11 cellular contexts compared by ENCODE assay signal in the genomic region with DNA sequence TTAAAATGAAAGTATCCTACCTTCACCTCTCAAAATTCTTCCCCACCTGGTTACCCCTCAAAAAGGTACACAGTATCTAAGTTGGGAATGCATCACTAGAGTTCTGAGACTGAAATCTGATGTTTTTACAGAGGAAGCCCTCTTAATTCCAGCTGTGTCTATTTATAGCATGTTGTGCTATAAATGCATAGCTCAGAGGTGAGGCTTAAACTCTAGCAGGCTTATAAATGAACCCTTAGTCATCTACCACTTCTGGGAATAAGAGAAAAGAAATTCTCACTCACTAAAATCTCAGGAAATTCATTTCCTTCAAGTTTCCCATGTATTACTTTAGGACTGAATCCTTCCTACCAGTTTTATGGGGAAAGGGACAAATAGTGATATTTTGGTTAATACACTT. TPM values are rescaled to one million over a fixed set of nuclear protein-coding genes. Genes with fewer than 3 reads are reported as not detected.
DNase-seq lines count a peak whose midpoint lies in the region; ATAC-seq, FAIRE-seq and TF ChIP-seq lines count a peak whose summit lies in the region.
"Had no signal": no experiment of that assay in that cellular context is flagged by ENCODE, and none has a peak within 500 bp of the region (broad histone marks: within the 10 kb centered on the region; RNA-seq: fewer than 3 reads in every experiment).

No MANE protein-coding gene starts in this region.

- H3K36me3 ChIP-seq in IMR-90 (ENCODE audit: control insufficient read depth, insufficient read depth, low read length) (peaks cover 4% of the 10 kb centered on the region), bronchial epithelial cell (ENCODE audit: control insufficient read depth, insufficient read depth, low read length) (peaks cover 5% of the 10 kb centered on the region), thyroid gland (no peaks in the 10 kb centered on the region), Karpas-422 (ENCODE audit: insufficient read depth, low read length) (no peaks in the 10 kb centered on the region)

- dilution Hi-C loops in IMR-90 (cut with HindIII; ENCODE audit: low sequenced_read_pairs, unreplicated experiment) = no loop called here

- H2BK20ac ChIP-seq in IMR-90 (ENCODE audit: low read depth, low read length) = peak overlapping the region; percentile 86; the same call in 1 of the 2 replicates

- CTCF ChIA-PET in IMR-90 (lab: Yijun Ruan, JAX) = no interaction called here

- ATAC-seq in IMR-90 (ENCODE audit: low read depth) = peak; percentile 65
- ATAC-seq in GM18870 (IDR thresholded peaks at IDR 0.05; ENCODE audit: unreplicated experiment) = no peak

- H3K9me2 ChIP-seq in Karpas-422 (replicated peaks; ENCODE audit: insufficient read depth, low read length) = no peaks in the 10 kb centered on the region

- peak overlapping the region; percentile 91; the same call in 1 of the 2 replicates for H2BK120ac ChIP-seq in IMR-90 (ENCODE audit: low read depth, low read length)

- peaks cover 23% of the 10 kb centered on the region; the same call in 1 of the 2 replicates for H3K79me2 ChIP-seq in Karpas-422 (ENCODE audit: low read length)

- peaks cover 14 to 53% of the 10 kb centered on the region in 2 experiments for H3K79me1 ChIP-seq in IMR-90 (ENCODE audit: low read depth in 1 of 2, low read length in 2 of 2)

- H3K4me2 ChIP-seq in IMR-90 (ENCODE audit: low read depth, low read length) (peak overlapping the region; percentile 67), Karpas-422 (ENCODE audit: low read depth, low read length, poor library complexity, severe bottlenecking) (no peak overlapping the region)

- TF ChIP-seq POLR2A in IMR-90 (IDR thresholded peaks at IDR 0.05; ENCODE audit: low read depth, low read length) (no peak), thyroid gland (IDR thresholded peaks at IDR 0.05) (no peak)

- H3K27ac ChIP-seq in IMR-90 (ENCODE audit: insufficient read depth, low read length) = peak overlapping the region; percentile 73; the same call in 1 of the 2 replicates
- H3K27ac ChIP-seq in thyroid gland = peak overlapping the region; percentile 75 to 83 (median 82)
- H3K27ac ChIP-seq in Karpas-422 (ENCODE audit: low read length) = no peak overlapping the region

- H2BK15ac ChIP-seq in IMR-90 (ENCODE audit: low read depth, low read length) = 0 out of 3 replicates have a peak overlapping the region, but pooled peaks have one; percentile 53

- peak overlapping the region; percentile 83; the same call in 1 of the 2 replicates for H3K4ac ChIP-seq in IMR-90 (ENCODE audit: low read depth, low read length)

- no peak overlapping the region for H4K91ac ChIP-seq in IMR-90 (ENCODE audit: insufficient read depth, low read depth, low read length)

- DNase-seq in IMR-90 = peak; percentile 92
- peak; percentile 73 for DNase-seq in bronchial epithelial cell (ENCODE audit: low read depth)
- DNase-seq in kidney tubule cell (ENCODE audit: low spot score) = peak; percentile 62
- no peak for DNase-seq in thyroid gland
- DNase-seq in Karpas-422 = no peak
- DNase-seq in NCI-H2227 treated with DMSO at 0.1 percent for 48 hours (lab: John Stamatoyannopoulos, UW) = no peak
- no peak for DNase-seq in NCI-H146 (lab: John Stamatoyannopoulos, UW)
- DNase-seq: activated effector memory CD4-positive, alpha-beta T cell treated with Interleukin-2 at 50 U/mL for 16 hours; stimulated activated CD4-positive, alpha-beta T cell treated with anti-CD3 and anti-CD28 coated beads, Interleukin-2, amount 100 ng/mL, for 24 hours had no signal

- intact Hi-C loops in IMR-90 (cut with micrococcal nuclease) = no loop called here
- intact Hi-C loops in thyroid gland (cut with DNase I) = no loop called here

- no TSS peak for BruUV-seq in IMR-90 (replicated peaks; lab: Mats Ljungman, UMichigan)

- H3K56ac ChIP-seq in IMR-90 (ENCODE audit: extremely low read depth, insufficient read depth, low read length) = no peak overlapping the region

- no peak for FAIRE-seq in bronchial epithelial cell (lab: Jason Lieb, UNC)
- FAIRE-seq: GM12892 had no signal

- 0 out of 2 replicates have a peak overlapping the region, but pooled peaks have one; percentile 69 for H3K14ac ChIP-seq in IMR-90 (replicated peaks; ENCODE audit: low read depth, low read length)

- H2AK9ac ChIP-seq in IMR-90 (replicated peaks; ENCODE audit: low read depth, low read length, poor library complexity) = no peak overlapping the region

- H2AFZ ChIP-seq in IMR-90 (replicated peaks; ENCODE audit: low read length, poor library complexity) (no peak overlapping the region), Karpas-422 (ENCODE audit: low read length) (no peak overlapping the region)

- no peak overlapping the region for H2AK5ac ChIP-seq in IMR-90 (ENCODE audit: low read depth, low read length)

- no peak for TF ChIP-seq CTCF in IMR-90 (conservative IDR thresholded peaks at IDR 0.05; ENCODE audit: low read depth, low read length)
- TF ChIP-seq CTCF in bronchial epithelial cell (IDR thresholded peaks at IDR 0.05; ENCODE audit: insufficient read depth, low read length, severe bottlenecking) = no peak
- TF ChIP-seq CTCF in thyroid gland (IDR thresholded peaks at IDR 0.05) = no peak

- POLR2A ChIA-PET in IMR-90 (lab: Charles Lee; ENCODE audit: unreplicated experiment) = no interaction called here

- H2BK5ac ChIP-seq in IMR-90 (ENCODE audit: low read depth, low read length, poor library complexity, severe bottlenecking) = peak overlapping the region; percentile 86

- TF ChIP-seq RAD21 in IMR-90 (IDR thresholded peaks at IDR 0.05; ENCODE audit: low read length) = no peak

- in situ Hi-C loops in IMR-90 (cut with MboI; ENCODE audit: low sequenced_read_pairs) = no loop called here

- H3K9me1 ChIP-seq in IMR-90 (ENCODE audit: insufficient read depth, low read length) = 0 out of 2 replicates have a peak, but pooled peaks cover 3% of the 10 kb centered on the region

- H3K4me3 ChIP-seq in IMR-90 (ENCODE audit: insufficient read depth, low read depth, low read length) (no peak overlapping the region), bronchial epithelial cell (ENCODE audit: low read depth, low read length) (no peak overlapping the region), thyroid gland (replicated peaks in 1 of 3) (no peak overlapping the region), Karpas-422 (ENCODE audit: low read length) (no peak overlapping the region)

- H3K27me3 ChIP-seq in IMR-90 (ENCODE audit: control insufficient read depth, insufficient read depth, low read length) (no peaks in the 10 kb centered on the region), bronchial epithelial cell (ENCODE audit: control insufficient read depth, insufficient read depth, low read length) (no peaks in the 10 kb centered on the region), thyroid gland (no peaks in the 10 kb centered on the region), Karpas-422 (ENCODE audit: low read length) (no peaks in the 10 kb centered on the region)

- H3K4me1 ChIP-seq in IMR-90 (ENCODE audit: control insufficient read depth, insufficient read depth, low read length) (peaks cover 11% of the 10 kb centered on the region), thyroid gland (peaks cover 64 to 86% of the 10 kb centered on the region in 2 donors), Karpas-422 (ENCODE audit: low read length) (peaks cover 37% of the 10 kb centered on the region)

- H4K8ac ChIP-seq in IMR-90 (ENCODE audit: low read depth in 2 of 2, low read length in 2 of 2) = peak overlapping the region in 1 of 2 experiments; percentile 44; a peak in 1 of 4 replicates

- no peaks in the 10 kb centered on the region for H3K9me3 ChIP-seq in IMR-90 (ENCODE audit: control insufficient read depth, insufficient read depth, low read length)
- no peaks in the 10 kb centered on the region for H3K9me3 ChIP-seq in thyroid gland
- no peaks in the 10 kb centered on the region for H3K9me3 ChIP-seq in Karpas-422 (ENCODE audit: low read length)

- H4K5ac ChIP-seq in IMR-90 (ENCODE audit: low read depth, low read length) = no peak overlapping the region

- no peak overlapping the region for H3K9ac ChIP-seq in IMR-90 (ENCODE audit: low read depth, low read length)
- H3K9ac ChIP-seq in Karpas-422 (ENCODE audit: low read length) = no peak overlapping the region

- no peak overlapping the region; the same call in 1 of the 2 replicates for H3K18ac ChIP-seq in IMR-90 (ENCODE audit: low read depth, low read length)

- no peak overlapping the region for H3K23ac ChIP-seq in IMR-90 (ENCODE audit: low read depth, low read length)

- H4K20me1 ChIP-seq in IMR-90 (ENCODE audit: insufficient read depth, low read length) = no peaks in the 10 kb centered on the region
- no peaks in the 10 kb centered on the region for H4K20me1 ChIP-seq in Karpas-422 (ENCODE audit: insufficient read depth, low read depth, low read length)

TF ChIP-seq in IMR-90, 13 proteins besides CTCF, POLR2A, EP300 and RAD21 (continues in another document):
- TF ChIP-seq CHD1 (IDR thresholded peaks at IDR 0.05; ENCODE audit: low read depth, low read length) (no peak), FOS (IDR thresholded peaks at IDR 0.05; ENCODE audit: low read depth, low read length) (peak; percentile 59), BHLHE40 (IDR thresholded peaks at IDR 0.05; ENCODE audit: low read depth, low read length) (no peak), MXI1 (IDR thresholded peaks at IDR 0.05; ENCODE audit: borderline replicate concordance, low read depth, low read length) (no peak), MAFK (IDR thresholded peaks at IDR 0.05; ENCODE audit: low read depth, low read length) (no peak), CEBPB (IDR thresholded peaks at IDR 0.05; ENCODE audit: low read depth, low read length) (no peak), RCOR1 (IDR thresholded peaks at IDR 0.05; ENCODE audit: insufficient replicate concordance, low read length) (no peak)
- TF ChIP-seq, protein P1, sequence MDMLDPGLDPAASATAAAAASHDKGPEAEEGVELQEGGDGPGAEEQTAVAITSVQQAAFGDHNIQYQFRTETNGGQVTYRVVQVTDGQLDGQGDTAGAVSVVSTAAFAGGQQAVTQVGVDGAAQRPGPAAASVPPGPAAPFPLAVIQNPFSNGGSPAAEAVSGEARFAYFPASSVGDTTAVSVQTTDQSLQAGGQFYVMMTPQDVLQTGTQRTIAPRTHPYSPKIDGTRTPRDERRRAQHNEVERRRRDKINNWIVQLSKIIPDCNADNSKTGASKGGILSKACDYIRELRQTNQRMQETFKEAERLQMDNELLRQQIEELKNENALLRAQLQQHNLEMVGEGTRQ (IDR thresholded peaks at IDR 0.05; ENCODE audit: low read depth, low read length) = no peak

RNA-seq across cellular contexts. Expression of gene STOM, which starts 9.1 kb away (rescaled TPM):
- total RNA-seq in IMR-90 (2012; rRNA removed) (84.8 and 103 TPM in 2 replicates), bronchial epithelial cell (215 and 356 TPM in 2 replicates), thyroid gland (100 to 1,000 TPM; 104 to 275 (median 142) TPM)
- 67.6 and 78.4 TPM in 2 replicates for polyA plus RNA-seq in IMR-90 (2012; rRNA removed)
- polyA plus RNA-seq in IMR-90 (2012; cell fraction: cytosol; rRNA removed) = 45.3 TPM in 2 replicates
- 9.8 and 44.1 TPM in 2 replicates for polyA plus RNA-seq in IMR-90 (2012; cell fraction: nucleus; rRNA removed; ENCODE audit: low replicate concordance)
- 16.4 and 33.1 TPM in 2 replicates for total RNA-seq in Karpas-422 (2014; rRNA removed; shearing (Covaris generic); ENCODE audit: low replicate concordance)

Comparison
In these comparisons a context has a peak if more than half of its experiments do, and no peak if none do; other contexts are left out.
1. DNase-seq: peak in IMR-90 (single experiment), bronchial epithelial cell (single experiment) and kidney tubule cell (single experiment); none in thyroid gland (0 of 2), Karpas-422 (single experiment), NCI-H2227 treated with DMSO at 0.1 percent for 48 hours (single experiment) and NCI-H146 (single experiment).